ENCODE assay signal across 27 cellular contexts in the genomic region with DNA sequence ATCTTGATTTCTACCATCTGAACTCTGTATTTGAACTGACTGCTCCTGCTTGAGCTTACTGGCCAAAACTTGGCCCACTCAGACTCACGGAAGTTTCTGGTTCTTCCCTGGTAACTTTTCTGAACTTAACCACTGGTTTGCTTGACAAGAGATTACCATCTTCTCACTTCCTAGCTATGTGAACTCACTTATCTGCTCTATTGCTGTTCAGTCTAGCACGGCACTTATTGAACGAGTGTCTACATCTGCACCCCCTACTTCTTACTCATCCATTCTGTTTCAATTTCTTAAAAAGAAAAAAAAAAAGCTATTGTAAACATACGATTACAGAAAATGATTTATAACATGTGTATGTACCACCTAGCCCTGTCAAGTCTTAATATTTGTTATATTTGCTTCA. TPM values are rescaled to one million over a fixed set of nuclear protein-coding genes. Genes with fewer than 3 reads are reported as not detected.
"Had no signal": no experiment of that assay in that cellular context is flagged by ENCODE, and none has a peak within 500 bp of the region (broad histone marks: within the 10 kb centered on the region; RNA-seq: fewer than 3 reads in every experiment).

No MANE protein-coding gene starts in this region.

- H3K4me1 Mint-ChIP-seq: nephron had no signal

- H3K27ac Mint-ChIP-seq: activated B cell treated with CpG ODN at 0.5 μM for 24 hours; activated naive CD8-positive, alpha-beta T cell; activated T-helper 2 cell treated with anti-CD3 and anti-CD28 coated beads, Interferon-gamma antibody, Interleukin-2, Interleukin-4, amounts not matched to agents 10 μg/mL and 5 μg/mL and 100 μg/mL, durations not matched to agents 14 hours and 24 hours and 36 hours; stimulated activated memory B cell treated with anti-CD40 and anti-IgM and Interleukin-4, amounts not matched to agents 10 μg/mL and 1 μg/mL and 100 μg/mL, for 72 hours had no signal

- H3K36me3 ChIP-seq: adrenal gland, ascending aorta, brain microvascular endothelial cell, esophagus muscularis mucosa, gastrocnemius medialis, stomach, transverse colon had no signal

- H3K9me3 Mint-ChIP-seq: activated B cell treated with CpG ODN at 0.5 μM for 24 hours; activated T-cell treated with anti-CD3 and anti-CD28 coated beads, Interleukin-2, amount 50 U/mL, for 4 hours; activated T-helper 2 cell treated with anti-CD3 and anti-CD28 coated beads, Interferon-gamma antibody, Interleukin-2, Interleukin-4, amounts not matched to agents 10 μg/mL and 5 μg/mL and 100 μg/mL, durations not matched to agents 14 hours and 24 hours and 36 hours; nephron; stimulated activated memory B cell treated with anti-CD40 and anti-IgM and Interleukin-4, amounts not matched to agents 10 μg/mL and 1 μg/mL and 100 μg/mL, for 72 hours; T-cell had no signal

- H3K4me3 Mint-ChIP-seq: activated B cell treated with CpG ODN at 0.5 μM for 24 hours; activated naive CD8-positive, alpha-beta T cell; activated T-cell treated with anti-CD3 and anti-CD28 coated beads, Interleukin-2, amount 50 U/mL, for 4 hours; nephron; stimulated activated memory B cell treated with anti-CD40 and anti-IgM and Interleukin-4, amounts not matched to agents 10 μg/mL and 1 μg/mL and 100 μg/mL, for 72 hours; T-cell had no signal

- DNase-seq: activated B cell treated with CpG ODN at 0.5 μM for 24 hours; activated CD4-positive, alpha-beta T cell treated with anti-CD3 and anti-CD28 coated beads for 48 hours; activated naive CD4-positive, alpha-beta T cell; activated T-cell treated with anti-CD3 and anti-CD28 coated beads, Interleukin-2, amount 50 U/mL, for 4 hours; adrenal gland; brain microvascular endothelial cell; caudate nucleus; effector memory CD4-positive, alpha-beta T cell; gastrocnemius medialis; hypothalamus; left ventricle myocardium superior; midbrain; posterior cingulate gyrus; small intestine; stimulated activated CD4-positive, alpha-beta T cell treated with anti-CD3 and anti-CD28 coated beads, Interleukin-2, amount 100 ng/mL, for 24 hours; stomach; T-cell; transverse colon had no signal

- H3K4me1 ChIP-seq: adrenal gland, ascending aorta, gastrocnemius medialis had no signal

- ATAC-seq: activated T-cell treated with anti-CD3 and anti-CD28 coated beads, Interleukin-2, amount 50 U/mL, for 4 hours; gastrocnemius medialis; left ventricle myocardium superior; sciatic nerve; stimulated activated memory B cell treated with anti-CD40 and anti-IgM and Interleukin-4, amounts not matched to agents 10 μg/mL and 1 μg/mL and 100 μg/mL, for 72 hours; T-cell had no signal

- H3K27me3 ChIP-seq: adrenal gland, ascending aorta, brain microvascular endothelial cell, esophagus muscularis mucosa, gastrocnemius medialis, stomach, transverse colon had no signal

- H3K4me3 ChIP-seq: adrenal gland, ascending aorta, esophagus muscularis mucosa, gastrocnemius medialis, stomach, transverse colon had no signal

- H3K9me3 ChIP-seq: adrenal gland, ascending aorta, esophagus muscularis mucosa, gastrocnemius medialis, stomach, transverse colon had no signal

- H3K27ac ChIP-seq: adrenal gland, ascending aorta, brain microvascular endothelial cell, esophagus muscularis mucosa, gastrocnemius medialis, stomach, transverse colon had no signal

- H3K36me3 Mint-ChIP-seq: T-cell had no signal

- H3K27me3 Mint-ChIP-seq: activated B cell treated with CpG ODN at 0.5 μM for 24 hours; activated naive CD8-positive, alpha-beta T cell; stimulated activated memory B cell treated with anti-CD40 and anti-IgM and Interleukin-4, amounts not matched to agents 10 μg/mL and 1 μg/mL and 100 μg/mL, for 72 hours; T-cell had no signal

RNA-seq across cellular contexts. Expression of gene CKAP2L, which starts 9.0 kb away (rescaled TPM):
- total RNA-seq: ascending aorta had no signal

RNA-seq across cellular contexts. Expression of gene IL1A, which starts 28.8 kb away (rescaled TPM):
- total RNA-seq: ascending aorta, dermis microvascular lymphatic vessel endothelial cell, gastrocnemius medialis, left ventricle myocardium superior, stomach, temporal lobe, transverse colon had no signal

RNA-seq across cellular contexts. Expression of gene NT5DC4, which starts 34.6 kb away (rescaled TPM):
- total RNA-seq: activated T-cell treated with anti-CD3 and anti-CD28 coated beads, Interleukin-2, amount 50 U/mL, for 4 hours; activated T-helper 2 cell treated with anti-CD3 and anti-CD28 coated beads, Interferon-gamma antibody, Interleukin-2, Interleukin-4, amounts not matched to agents 10 μg/mL and 5 μg/mL and 100 μg/mL, durations not matched to agents 14 hours and 24 hours and 36 hours; ascending aorta; dermis microvascular lymphatic vessel endothelial cell; esophagus muscularis mucosa; gastrocnemius medialis; left ventricle myocardium superior; sciatic nerve; stomach; T-cell; temporal lobe; transverse colon had no signal
- polyA plus RNA-seq: stomach had no signal
